In the genomic region with DNA sequence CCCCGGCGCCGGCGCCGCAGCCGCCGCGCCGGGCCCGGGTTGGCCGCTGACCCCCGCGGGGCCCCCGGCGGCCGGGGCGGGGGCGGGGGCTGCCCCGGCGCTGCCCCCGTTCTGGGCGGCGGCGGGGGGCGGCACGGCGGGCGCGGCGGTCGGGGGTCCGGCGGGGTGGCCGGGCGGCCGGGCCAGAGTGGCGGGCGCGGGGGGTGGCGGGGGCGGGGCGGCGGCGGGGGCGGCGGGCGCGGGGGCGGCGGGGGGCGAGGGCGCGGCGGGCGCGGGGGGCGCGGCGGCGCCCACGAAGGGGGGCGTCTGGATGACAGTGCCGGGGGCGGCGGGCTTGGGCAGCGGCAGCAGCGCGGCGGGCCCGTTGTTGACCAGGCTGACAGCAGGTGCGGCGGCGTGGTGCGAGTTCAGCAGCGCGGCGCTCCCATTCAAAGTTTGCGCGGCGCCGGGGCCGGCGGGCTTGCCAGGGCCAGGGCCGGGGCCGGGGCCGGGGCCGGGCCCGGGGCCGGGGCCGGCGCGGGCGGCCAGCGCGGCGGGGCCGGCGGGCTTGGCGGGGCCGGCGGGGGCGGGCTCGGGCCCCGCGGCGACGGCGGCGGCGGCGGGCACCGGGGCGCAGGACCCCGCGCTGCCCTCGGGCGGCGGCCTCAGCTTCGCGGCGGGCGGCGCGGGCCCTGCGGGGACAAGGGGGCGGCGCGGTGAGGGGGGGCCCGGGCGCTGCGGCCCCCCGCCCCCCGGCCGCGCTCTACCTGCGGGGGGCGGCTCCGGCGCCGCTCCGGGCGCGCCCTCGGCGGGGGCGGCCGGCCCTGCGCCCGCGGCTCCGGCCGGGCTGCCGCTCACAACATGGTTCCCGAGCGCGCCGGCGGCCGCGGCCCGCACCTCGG, we compare ENCODE assay signal across 9 cellular contexts. TPM values are rescaled to one million over a fixed set of nuclear protein-coding genes. Genes with fewer than 3 reads are reported as not detected.
DNase-seq lines count a peak whose midpoint lies in the region; ATAC-seq and TF ChIP-seq lines count a peak whose summit lies in the region.
"Had no signal": no experiment of that assay in that cellular context is flagged by ENCODE, and none has a peak within 500 bp of the region (broad histone marks: within the 10 kb centered on the region; RNA-seq: fewer than 3 reads in every experiment).

No MANE protein-coding gene starts in this region.

- H4K8ac ChIP-seq in mesenchymal stem cell (ENCODE audit: low read length), result no peak overlapping the region

- no peaks in the 10 kb centered on the region for H3K9me3 Mint-ChIP-seq in central memory CD8-positive, alpha-beta T cell

- peaks cover 13% of the 10 kb centered on the region for H4K20me1 ChIP-seq in KMS-11 (ENCODE audit: insufficient read depth)

- H2BK120ac ChIP-seq in mesenchymal stem cell (ENCODE audit: low read depth, low read length), result no peak overlapping the region

- no peaks in the 10 kb centered on the region for H3K27me3 ChIP-seq in KMS-11 (ENCODE audit: insufficient read depth, low read depth)
- H3K27me3 ChIP-seq in mesenchymal stem cell (ENCODE audit: control insufficient read depth in 1 of 2, insufficient read depth in 1 of 2, low read length in 2 of 2), result no peaks in the 10 kb centered on the region
- H3K27me3 ChIP-seq: adrenal gland had no signal

- no peak for TF ChIP-seq CTCF in KMS-11 (conservative IDR thresholded peaks at IDR 0.05; ENCODE audit: low read depth, low read length)

- no peak overlapping the region for H2BK15ac ChIP-seq in mesenchymal stem cell (ENCODE audit: low read depth, poor library complexity, severe bottlenecking)

- peak overlapping the region; percentile 34 to 93 for H3K18ac ChIP-seq in mesenchymal stem cell (ENCODE audit: low read depth in 1 of 2, low read length in 2 of 2)

- H3K23ac ChIP-seq in mesenchymal stem cell (ENCODE audit: low read length in 2 of 2), result no peak overlapping the region

- H3K9ac ChIP-seq in KMS-11 (peak overlapping the region; percentile 46; the same call in 1 of the 2 replicates), mesenchymal stem cell (ENCODE audit: low read length) (no peak overlapping the region)

- H3K4me3 Mint-ChIP-seq in central memory CD8-positive, alpha-beta T cell, result peak overlapping the region; percentile 79

- H3K14ac ChIP-seq in mesenchymal stem cell (ENCODE audit: low read length in 2 of 2), result peak overlapping the region in 1 of 2 experiments; percentile 98

- peak; percentile 21 for DNase-seq in NCI-H2227 (lab: John Stamatoyannopoulos, UW; ENCODE audit: unreplicated experiment)
- no peak for DNase-seq in NCI-H2227 treated with DMSO at 0.1 percent for 48 hours (lab: John Stamatoyannopoulos, UW)
- no peak for DNase-seq in central memory CD8-positive, alpha-beta T cell (ENCODE audit: low spot score in 2 of 2)
- DNase-seq in mesenchymal stem cell, result no peak
- no peak for DNase-seq in superior temporal gyrus (ENCODE audit: extremely low spot score)
- DNase-seq in NOMO-1 treated with dmso at 0.1 percent for 144 hours (lab: John Stamatoyannopoulos, UW; ENCODE audit: unreplicated experiment), result no peak

- peaks cover 43% of the 10 kb centered on the region for H3K79me2 ChIP-seq in KMS-11 (ENCODE audit: insufficient read depth, low read depth)

- peaks cover 24% of the 10 kb centered on the region for H3K79me1 ChIP-seq in mesenchymal stem cell (replicated peaks; ENCODE audit: low read length, poor library complexity, severe bottlenecking)

- H3K36me3 ChIP-seq in KMS-11 (ENCODE audit: insufficient read depth), result no peaks in the 10 kb centered on the region
- peaks cover 0 to 18% of the 10 kb centered on the region in 2 experiments for H3K36me3 ChIP-seq in mesenchymal stem cell (ENCODE audit: control insufficient read depth in 1 of 2, insufficient read depth in 2 of 2, low read depth in 1 of 2, low read length in 2 of 2)
- H3K36me3 ChIP-seq: adrenal gland had no signal

- H3K4me1 ChIP-seq in KMS-11 (ENCODE audit: low read depth, poor library complexity, severe bottlenecking) (peaks cover 22% of the 10 kb centered on the region), mesenchymal stem cell (ENCODE audit: control insufficient read depth, insufficient read depth, low read depth, low read length) (peaks cover 17% of the 10 kb centered on the region)

- peaks cover 57% of the 10 kb centered on the region for H3K4me1 Mint-ChIP-seq in central memory CD8-positive, alpha-beta T cell

- H3K4me3 ChIP-seq in KMS-11 (IDR thresholded peaks at IDR 0.05; ENCODE audit: insufficient read depth, low read depth, low read length) (no peak overlapping the region), mesenchymal stem cell (ENCODE audit: insufficient read depth in 1 of 2, low read depth in 1 of 2, low read length in 2 of 2) (peak overlapping the region; percentile 67 to 90)

- H3K4me2 ChIP-seq in KMS-11, result no peak overlapping the region
- peak overlapping the region; percentile 75 for H3K4me2 ChIP-seq in mesenchymal stem cell (ENCODE audit: low read length, poor library complexity, severe bottlenecking)

- ATAC-seq in GM21737 (IDR thresholded peaks at IDR 0.05; ENCODE audit: unreplicated experiment), result peak; percentile 26
- ATAC-seq in central memory CD8-positive, alpha-beta T cell (replicated peaks; ENCODE audit: extremely low read depth, poor library complexity, severe bottlenecking), result peak; percentile 7

- H2AFZ ChIP-seq in KMS-11 (ENCODE audit: low read depth) (no peak overlapping the region), mesenchymal stem cell (ENCODE audit: low read depth, low read length) (peak overlapping the region; percentile 95)

- H2BK12ac ChIP-seq in mesenchymal stem cell (ENCODE audit: low read length in 2 of 2), result peak overlapping the region in 1 of 2 experiments; percentile 72

- 0% methylated on average over 17 of the region's 162 CpGs for WGBS in mesenchymal stem cell

- H3K27ac Mint-ChIP-seq in central memory CD8-positive, alpha-beta T cell (ENCODE audit: low read depth), result peak overlapping the region; percentile 70

- H3K4ac ChIP-seq in mesenchymal stem cell (ENCODE audit: low read depth in 1 of 2, low read length in 2 of 2), result peak overlapping the region in 1 of 2 experiments; percentile 88

- peaks cover 23% of the 10 kb centered on the region for H3K36me3 Mint-ChIP-seq in central memory CD8-positive, alpha-beta T cell (ENCODE audit: insufficient read depth)

- no peak overlapping the region for H2BK5ac ChIP-seq in mesenchymal stem cell (ENCODE audit: low read depth, low read length, poor library complexity, severe bottlenecking)

- peak overlapping the region; percentile 29 for H4K91ac ChIP-seq in mesenchymal stem cell (ENCODE audit: low read length)

- H3K9me3 ChIP-seq in mesenchymal stem cell (ENCODE audit: control insufficient read depth, low read length), result no peaks in the 10 kb centered on the region
- H3K9me3 ChIP-seq: adrenal gland had no signal

- no peak overlapping the region for H2AK5ac ChIP-seq in mesenchymal stem cell (ENCODE audit: low read length, severe bottlenecking)

- H3K27me3 Mint-ChIP-seq in central memory CD8-positive, alpha-beta T cell, result peaks cover 1% of the 10 kb centered on the region

- H3K27ac ChIP-seq in KMS-11, result no peak overlapping the region
- H3K27ac ChIP-seq in mesenchymal stem cell (ENCODE audit: low read length, poor library complexity, severe bottlenecking), result no peak overlapping the region

RNA-seq across cellular contexts. Expression of a gene that starts 0.7 kb away (rescaled TPM):
- polyA plus RNA-seq in mesenchymal stem cell (2013, experiment 1 of 2), result 9.1 TPM
- 6.2 TPM for polyA plus RNA-seq in mesenchymal stem cell (2013, experiment 2 of 2)

RNA-seq across cellular contexts. Expression of a gene that starts 57.2 kb away (rescaled TPM):
- polyA plus RNA-seq in mesenchymal stem cell (2013, experiment 1 of 2), result 32.2 TPM
- 31.4 TPM for polyA plus RNA-seq in mesenchymal stem cell (2013, experiment 2 of 2)
